ENCODE assay signal across 8 cellular contexts in genomic region chr7:48087349-48087748, GRCh38. TPM values are rescaled to one million over a fixed set of nuclear protein-coding genes. Genes with fewer than 3 reads are reported as not detected.
DNase-seq lines count a peak whose midpoint lies in the region; ATAC-seq lines count a peak whose summit lies in the region.

No MANE protein-coding gene starts in this region.

- peak overlapping the region; percentile 96 for H3K27ac Mint-ChIP-seq in activated CD4-positive, alpha-beta T cell treated with anti-CD3 and anti-CD28 coated beads for 36 hours
- H3K27ac Mint-ChIP-seq in activated T-helper 2 cell treated with anti-CD3 and anti-CD28 coated beads, Interferon-gamma antibody, Interleukin-2, Interleukin-4, amounts not matched to agents 10 μg/mL and 5 μg/mL and 100 μg/mL, durations not matched to agents 14 hours and 24 hours and 36 hours: peak overlapping the region; percentile 92

- peaks cover 23% of the 10 kb centered on the region for H3K36me3 Mint-ChIP-seq in activated CD4-positive, alpha-beta T cell treated with anti-CD3 and anti-CD28 coated beads for 36 hours (ENCODE audit: low read depth)
- peaks cover 33% of the 10 kb centered on the region for H3K36me3 Mint-ChIP-seq in activated T-helper 2 cell treated with anti-CD3 and anti-CD28 coated beads, Interferon-gamma antibody, Interleukin-2, Interleukin-4, amounts not matched to agents 10 μg/mL and 5 μg/mL and 100 μg/mL, durations not matched to agents 14 hours and 24 hours and 36 hours (ENCODE audit: low read depth)

- intact Hi-C loops in activated CD4-positive, alpha-beta T cell treated with anti-CD3 and anti-CD28 coated beads for 36 hours (cut with DNase I, micrococcal nuclease): no loop called here
- intact Hi-C loops in activated T-helper 2 cell treated with anti-CD3 and anti-CD28 coated beads, Interferon-gamma antibody, Interleukin-2, Interleukin-4, amounts not matched to agents 10 μg/mL and 5 μg/mL and 100 μg/mL, durations not matched to agents 14 hours and 24 hours and 36 hours (cut with micrococcal nuclease): loop anchor here (5.0 kb wide), 4 partner anchors 45 to 215 kb away; no protein-coding TSS in a partner anchor
- intact Hi-C loops in left cardiac atrium (cut with DNase I): loop anchor here in 1 of 2 donors (5.0 kb wide), 1 partner anchor 50 kb away; the partner anchor contains the start of gene C7orf57

- CTCF ChIA-PET in activated CD4-positive, alpha-beta T cell treated with anti-CD3 and anti-CD28 coated beads for 36 hours (lab: Charles Lee): interaction anchor here (0.6 to 1.6 kb wide), 3 partner anchors 27 to 137 kb away, joined by 3 read pairs; no protein-coding TSS in a partner anchor

- H3K27me3 Mint-ChIP-seq in activated CD4-positive, alpha-beta T cell treated with anti-CD3 and anti-CD28 coated beads for 36 hours: no peaks in the 10 kb centered on the region
- H3K27me3 Mint-ChIP-seq in activated T-helper 2 cell treated with anti-CD3 and anti-CD28 coated beads, Interferon-gamma antibody, Interleukin-2, Interleukin-4, amounts not matched to agents 10 μg/mL and 5 μg/mL and 100 μg/mL, durations not matched to agents 14 hours and 24 hours and 36 hours (ENCODE audit: low read depth): no peaks in the 10 kb centered on the region

- H3K4me3 Mint-ChIP-seq in activated CD4-positive, alpha-beta T cell treated with anti-CD3 and anti-CD28 coated beads for 36 hours: peak overlapping the region; percentile 81
- H3K4me3 Mint-ChIP-seq in activated T-helper 2 cell treated with anti-CD3 and anti-CD28 coated beads, Interferon-gamma antibody, Interleukin-2, Interleukin-4, amounts not matched to agents 10 μg/mL and 5 μg/mL and 100 μg/mL, durations not matched to agents 14 hours and 24 hours and 36 hours (ENCODE audit: low read depth): peak overlapping the region; percentile 43

- H3K4me1 Mint-ChIP-seq in activated CD4-positive, alpha-beta T cell treated with anti-CD3 and anti-CD28 coated beads for 36 hours: peaks cover 78% of the 10 kb centered on the region
- H3K4me1 Mint-ChIP-seq in activated T-helper 2 cell treated with anti-CD3 and anti-CD28 coated beads, Interferon-gamma antibody, Interleukin-2, Interleukin-4, amounts not matched to agents 10 μg/mL and 5 μg/mL and 100 μg/mL, durations not matched to agents 14 hours and 24 hours and 36 hours (ENCODE audit: low read depth): peaks cover 69% of the 10 kb centered on the region

- ATAC-seq in activated CD4-positive, alpha-beta T cell treated with anti-CD3 and anti-CD28 coated beads for 36 hours: peak; percentile 6
- peak; percentile 21 for ATAC-seq in HG03060 (IDR thresholded peaks at IDR 0.05; ENCODE audit: low read depth, unreplicated experiment)
- no peak for ATAC-seq in left cardiac atrium

- POLR2A ChIA-PET in activated CD4-positive, alpha-beta T cell treated with anti-CD3 and anti-CD28 coated beads for 36 hours (lab: Charles Lee): interaction anchor here (0.8 kb wide), 1 partner anchor 114 kb away, joined by 6 read pairs; no protein-coding TSS in a partner anchor

- no peaks in the 10 kb centered on the region for H3K9me3 Mint-ChIP-seq in activated CD4-positive, alpha-beta T cell treated with anti-CD3 and anti-CD28 coated beads for 36 hours (ENCODE audit: low read depth)
- H3K9me3 Mint-ChIP-seq in activated T-helper 2 cell treated with anti-CD3 and anti-CD28 coated beads, Interferon-gamma antibody, Interleukin-2, Interleukin-4, amounts not matched to agents 10 μg/mL and 5 μg/mL and 100 μg/mL, durations not matched to agents 14 hours and 24 hours and 36 hours: no peaks in the 10 kb centered on the region

- peak; percentile 35 for DNase-seq in activated CD4-positive, alpha-beta T cell treated with anti-CD3 and anti-CD28 coated beads for 36 hours
- no peak for DNase-seq in activated CD4-positive, alpha-beta T cell treated with anti-CD3 and anti-CD28 coated beads for 4 hours
- no peak for DNase-seq in activated T-helper 2 cell treated with anti-CD3 and anti-CD28 coated beads, Interferon-gamma antibody, Interleukin-2, Interleukin-4, amounts not matched to agents 10 μg/mL and 5 μg/mL and 100 μg/mL, durations not matched to agents 14 hours and 24 hours and 36 hours (ENCODE audit: low spot score)
- peak; percentile 34 to 80 for DNase-seq in lung microvascular endothelial cell (ENCODE audit: low read depth in 2 of 2)
- DNase-seq in NCI-H2196 treated with DMSO at 0.1 percent for 48 hours (lab: John Stamatoyannopoulos, UW; ENCODE audit: unreplicated experiment): no peak
- DNase-seq in stimulated activated CD4-positive, alpha-beta T cell treated with anti-CD3 and anti-CD28 coated beads, Interleukin-2, amount 100 ng/mL, for 48 hours: no peak
- no peak for DNase-seq in left cardiac atrium

RNA-seq across cellular contexts. Expression of gene UPP1, which starts 1.7 kb away (rescaled TPM):
- total RNA-seq in activated CD4-positive, alpha-beta T cell treated with anti-CD3 and anti-CD28 coated beads for 36 hours: 10 to 100 TPM; 51.6 to 70.7 TPM
- 48.9 and 52.9 TPM in 2 replicates for total RNA-seq in activated T-helper 2 cell treated with anti-CD3 and anti-CD28 coated beads, Interferon-gamma antibody, Interleukin-2, Interleukin-4, amounts not matched to agents 10 μg/mL and 5 μg/mL and 100 μg/mL, durations not matched to agents 14 hours and 24 hours and 36 hours
- total RNA-seq in lung microvascular endothelial cell: 7.9 and 8.1 TPM in 2 replicates
- total RNA-seq in left cardiac atrium: 10 to 100 TPM; 19.9 to 39.1 TPM

RNA-seq across cellular contexts. Expression of gene C7orf57, which starts 52.0 kb away (rescaled TPM):
- under 1 TPM; 0.33 to 0.46 TPM for total RNA-seq in activated CD4-positive, alpha-beta T cell treated with anti-CD3 and anti-CD28 coated beads for 36 hours
- total RNA-seq in activated T-helper 2 cell treated with anti-CD3 and anti-CD28 coated beads, Interferon-gamma antibody, Interleukin-2, Interleukin-4, amounts not matched to agents 10 μg/mL and 5 μg/mL and 100 μg/mL, durations not matched to agents 14 hours and 24 hours and 36 hours: 0.11 and 0.18 TPM in 2 replicates
- total RNA-seq in lung microvascular endothelial cell (not detected in 2 replicates), left cardiac atrium (under 1 TPM in 1 of 2 donors, not detected in 1; 0.12 TPM)

RNA-seq across cellular contexts. Expression of gene SUN3, which starts 58.4 kb away (rescaled TPM):
- not detected for total RNA-seq in activated CD4-positive, alpha-beta T cell treated with anti-CD3 and anti-CD28 coated beads for 36 hours
- not detected in 2 replicates for total RNA-seq in activated T-helper 2 cell treated with anti-CD3 and anti-CD28 coated beads, Interferon-gamma antibody, Interleukin-2, Interleukin-4, amounts not matched to agents 10 μg/mL and 5 μg/mL and 100 μg/mL, durations not matched to agents 14 hours and 24 hours and 36 hours
- not detected in 2 replicates for total RNA-seq in lung microvascular endothelial cell
- total RNA-seq in left cardiac atrium: not detected

Comparison
In these comparisons a context has a peak if more than half of its experiments do, and no peak if none do; other contexts are left out.
1. DNase-seq: peak in activated CD4-positive, alpha-beta T cell treated with anti-CD3 and anti-CD28 coated beads for 36 hours (single experiment) and lung microvascular endothelial cell (2 of 2); none in activated CD4-positive, alpha-beta T cell treated with anti-CD3 and anti-CD28 coated beads for 4 hours (0 of 2), activated T-helper 2 cell treated with anti-CD3 and anti-CD28 coated beads, Interferon-gamma antibody, Interleukin-2, Interleukin-4, amounts not matched to agents 10 μg/mL and 5 μg/mL and 100 μg/mL, durations not matched to agents 14 hours and 24 hours and 36 hours (single experiment), NCI-H2196 treated with DMSO at 0.1 percent for 48 hours (single experiment), stimulated activated CD4-positive, alpha-beta T cell treated with anti-CD3 and anti-CD28 coated beads, Interleukin-2, amount 100 ng/mL, for 48 hours (0 of 2) and left cardiac atrium (single experiment).
2. ATAC-seq: peak in activated CD4-positive, alpha-beta T cell treated with anti-CD3 and anti-CD28 coated beads for 36 hours (single experiment) and HG03060 (single experiment); none in left cardiac atrium (0 of 2).